In the genomic region with DNA sequence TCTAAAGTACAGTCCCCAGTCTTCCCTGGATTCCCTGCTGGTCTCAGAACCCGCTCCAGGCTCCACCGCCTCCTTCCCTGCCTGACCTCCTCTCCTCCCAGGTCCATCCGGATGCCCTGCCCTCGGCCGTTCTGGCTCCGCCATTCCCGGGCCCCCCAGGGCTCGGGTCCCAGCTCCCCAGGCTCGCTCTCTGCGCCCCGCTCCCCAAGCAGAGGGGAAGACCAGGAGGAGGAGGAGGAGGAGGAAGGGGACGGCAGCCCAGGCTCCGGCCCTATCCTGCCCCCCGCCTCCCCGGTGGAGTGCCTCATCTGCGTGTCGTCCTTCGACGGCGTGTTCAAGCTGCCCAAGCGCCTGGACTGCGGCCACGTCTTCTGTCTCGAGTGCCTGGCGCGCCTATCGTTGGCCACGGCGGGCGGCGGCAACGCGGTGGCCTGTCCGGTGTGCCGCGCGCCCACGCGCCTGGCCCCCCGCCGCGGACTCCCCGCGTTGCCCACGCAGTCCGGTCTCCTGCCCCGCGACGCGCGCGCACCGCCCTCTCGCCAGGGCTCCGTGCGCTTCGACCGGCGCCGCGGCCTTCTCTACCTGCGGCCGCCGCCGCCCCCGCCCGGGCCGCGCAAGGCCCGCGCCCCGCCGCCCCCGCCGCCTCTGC, we compare ENCODE assay signal across 15 cellular contexts. TPM values are rescaled to one million over a fixed set of nuclear protein-coding genes. Genes with fewer than 3 reads are reported as not detected.
DNase-seq lines count a peak whose midpoint lies in the region; FAIRE-seq and TF ChIP-seq lines count a peak whose summit lies in the region.
"Had no signal": no experiment of that assay in that cellular context is flagged by ENCODE, and none has a peak within 500 bp of the region (broad histone marks: within the 10 kb centered on the region; RNA-seq: fewer than 3 reads in every experiment).

No MANE protein-coding gene starts in this region.

- H2AFZ ChIP-seq in H1 (ENCODE audit: low read length): no peak overlapping the region

- H2BK12ac ChIP-seq in H1 (ENCODE audit: low read depth, low read length): no peak overlapping the region

- no peak overlapping the region for H4K91ac ChIP-seq in H1 (replicated peaks; ENCODE audit: insufficient read length, low read length)

- H2BK5ac ChIP-seq in H1 (ENCODE audit: low read depth, low read length): no peak overlapping the region

- no peak for FAIRE-seq in H1 (lab: Jason Lieb, UNC)

- H3K4me3 ChIP-seq in H1 (ENCODE audit: extremely low read depth in 1 of 4, insufficient read depth in 2 of 4, low read depth in 3 of 4, low read length in 4 of 4): peak overlapping the region; percentile 6 to 67 (median 36)

- H2BK15ac ChIP-seq in H1 (ENCODE audit: low read length): no peak overlapping the region

- H3K27me3 ChIP-seq in H1 (replicated peaks in 1 of 4; ENCODE audit: control insufficient read depth in 3 of 4, extremely low read depth in 1 of 4, insufficient read depth in 3 of 4, low read length in 3 of 4): peaks cover 3 to 17% (median 11%) of the 10 kb centered on the region in 4 experiments; a peak in 6 of 7 replicates

- H2AK5ac ChIP-seq in H1 (ENCODE audit: low read depth, low read length): no peak overlapping the region

- TF ChIP-seq RAD21 in H1 (IDR thresholded peaks at IDR 0.05 in 1 of 2, conservative IDR thresholded peaks at IDR 0.05 in 1 of 2; ENCODE audit: low read depth in 2 of 2, low read length in 2 of 2): no peak

- POLR2A ChIA-PET in H1 (lab: Charles Lee; ENCODE audit: partially characterized antibody): interaction anchor here (0.6 to 7.2 kb wide), 16 partner anchors 9 to 206 kb away, joined by 3 to 78 read pairs (median 7); a partner anchor contains a TSS

- no peak for TF ChIP-seq CTCF in Calu3 (IDR thresholded peaks at IDR 0.05; ENCODE audit: unreplicated experiment)
- TF ChIP-seq CTCF in HFFc6 (IDR thresholded peaks at IDR 0.05): no peak
- no peak for TF ChIP-seq CTCF in H1 (IDR thresholded peaks at IDR 0.05; ENCODE audit: control extremely low read depth in 1 of 3, insufficient read depth in 1 of 3, low read depth in 1 of 3, low read length in 3 of 3)
- no peak for TF ChIP-seq CTCF in neural crest cell (conservative IDR thresholded peaks at IDR 0.05)

- no peak for TF ChIP-seq POLR2A in H1 (IDR thresholded peaks at IDR 0.05; ENCODE audit: control extremely low read depth in 1 of 2, low read depth in 2 of 2, low read length in 2 of 2)

- H3K27me3 Mint-ChIP-seq in Calu3 (ENCODE audit: unreplicated experiment): peaks cover 13% of the 10 kb centered on the region
- peaks cover 7% of the 10 kb centered on the region; the same call in 1 of the 2 replicates for H3K27me3 Mint-ChIP-seq in HFFc6 (ENCODE audit: insufficient read depth)
- peaks cover 25% of the 10 kb centered on the region for H3K27me3 Mint-ChIP-seq in neural crest cell (ENCODE audit: low read depth)
- peaks cover 5% of the 10 kb centered on the region for H3K27me3 Mint-ChIP-seq in activated T-helper 2 cell treated with anti-CD3 and anti-CD28 coated beads, Interferon-gamma antibody, Interleukin-2, Interleukin-4, amounts not matched to agents 10 μg/mL and 5 μg/mL and 100 μg/mL, durations not matched to agents 14 hours and 24 hours and 36 hours (ENCODE audit: low read depth)
- H3K27me3 Mint-ChIP-seq: activated T-helper 17 cell treated with anti-CD3 and anti-CD28 coated beads, Interleukin-2, amount 50 U/mL, for 72 hours had no signal

- peaks cover 12% of the 10 kb centered on the region for H3K23me2 ChIP-seq in H1 (ENCODE audit: low read depth, low read length)

- peaks cover 12 to 15% of the 10 kb centered on the region in 2 experiments for H4K20me1 ChIP-seq in H1 (replicated peaks in 1 of 2; ENCODE audit: control insufficient read depth in 1 of 2, insufficient read depth in 2 of 2, low read length in 2 of 2)

- no peak overlapping the region for H3K27ac ChIP-seq in H1 (ENCODE audit: low read depth, low read length)

- CTCF ChIA-PET in Calu3 (lab: Charles Lee) (no interaction called here), H1 (lab: Charles Lee; ENCODE audit: partially characterized antibody) (interaction anchor here (0.9 kb wide), 1 partner anchor 99 kb away, joined by 3 read pairs; no protein-coding TSS in a partner anchor)

- H2BK120ac ChIP-seq in H1 (replicated peaks; ENCODE audit: low read depth, low read length): no peak overlapping the region

- H3K27ac Mint-ChIP-seq in Calu3 (ENCODE audit: unreplicated experiment) (peak overlapping the region; percentile 93), HFFc6 (peak overlapping the region; percentile 54; the same call in 1 of the 2 replicates), neural crest cell (ENCODE audit: unreplicated experiment) (no peak overlapping the region)
- H3K27ac Mint-ChIP-seq in activated T-helper 2 cell treated with anti-CD3 and anti-CD28 coated beads, Interferon-gamma antibody, Interleukin-2, Interleukin-4, amounts not matched to agents 10 μg/mL and 5 μg/mL and 100 μg/mL, durations not matched to agents 14 hours and 24 hours and 36 hours: no peak overlapping the region
- H3K27ac Mint-ChIP-seq: activated T-helper 17 cell treated with anti-CD3 and anti-CD28 coated beads, Interleukin-2, amount 50 U/mL, for 72 hours; stimulated activated naive CD8-positive, alpha-beta T cell treated with anti-CD3 and anti-CD28 coated beads, Interleukin-15, Interleukin-2, amounts not matched to agents 100 ng/mL and 50 ng/mL, for 24 hours had no signal

- TF ChIP-seq EP300 in H1 (IDR thresholded peaks at IDR 0.05; ENCODE audit: borderline replicate concordance in 1 of 2, low read depth in 2 of 2, low read length in 2 of 2): no peak

- no TSS peak for BruUV-seq in Calu3 (replicated peaks; lab: Mats Ljungman, UMichigan)

- H3K4me1 ChIP-seq in H1 (replicated peaks in 1 of 4; ENCODE audit: control insufficient read depth in 3 of 4, insufficient read depth in 4 of 4, low read length in 3 of 4): peaks cover 0 to 27% (median 17%) of the 10 kb centered on the region in 4 experiments; a peak in 5 of 7 replicates

- peak overlapping the region in 1 of 4 experiments; percentile 38; a peak in 2 of 7 replicates for H3K9ac ChIP-seq in H1 (replicated peaks in 1 of 4; ENCODE audit: extremely low read depth in 1 of 4, low read depth in 3 of 4, low read length in 3 of 4)

- no peak overlapping the region for H2BK20ac ChIP-seq in H1 (ENCODE audit: low read length)

- H3K14ac ChIP-seq in H1 (ENCODE audit: insufficient read length): no peak overlapping the region

- peaks cover 2% of the 10 kb centered on the region; the same call in 1 of the 2 replicates for H3K79me1 ChIP-seq in H1 (ENCODE audit: low read depth, low read length)

- 2% methylated on average over 23 of the region's 75 CpGs; no CpG with 5 or more reads in 1 of the 2 experiments for WGBS in H1 (ENCODE audit: extremely low coverage in 1 of 2, insufficient coverage in 1 of 2, insufficient read length in 1 of 2, insufficient replicate concordance in 2 of 2, low coverage in 1 of 2, low lambda C conversion rate in 2 of 2, missing lambda C conversion rate in 1 of 2), 2 experiments

- intact Hi-C loops in Calu3 (cut with micrococcal nuclease; ENCODE audit: unreplicated experiment): no loop called here
- intact Hi-C loops in activated T-helper 2 cell treated with anti-CD3 and anti-CD28 coated beads, Interferon-gamma antibody, Interleukin-2, Interleukin-4, amounts not matched to agents 10 μg/mL and 5 μg/mL and 100 μg/mL, durations not matched to agents 14 hours and 24 hours and 36 hours (cut with micrococcal nuclease): no loop called here

- H3K18ac ChIP-seq in H1 (ENCODE audit: extremely low read depth, low read length): peak overlapping the region; percentile 60

- DNase-seq in Calu3 (no peak), HFFc6 (no peak), H1 (ENCODE audit: low read depth in 1 of 2, low spot score in 2 of 2) (peak in 1 of 2 experiments; percentile 82), neural crest cell (ENCODE audit: low read depth, low spot score) (no peak), NOMO-1 treated with dmso at 0.1 percent for 144 hours (lab: John Stamatoyannopoulos, UW; ENCODE audit: unreplicated experiment) (no peak)
- no peak for DNase-seq in central memory CD4-positive, alpha-beta T cell
- DNase-seq in activated T-helper 2 cell treated with anti-CD3 and anti-CD28 coated beads, Interferon-gamma antibody, Interleukin-2, Interleukin-4, amounts not matched to agents 10 μg/mL and 5 μg/mL and 100 μg/mL, durations not matched to agents 14 hours and 24 hours and 36 hours (ENCODE audit: low spot score): no peak
- no peak for DNase-seq in effector CD8-positive, alpha-beta T cell (lab: John Stamatoyannopoulos, UW)
- DNase-seq: cortex of kidney, glutamatergic neuron, NCI-H2081 had no signal

- H3K79me2 ChIP-seq in H1 (ENCODE audit: control insufficient read depth in 1 of 2, insufficient read depth in 2 of 2, low read length in 2 of 2): peaks cover 0 to 4% of the 10 kb centered on the region in 2 experiments; a peak in 1 of 4 replicates

- H4K8ac ChIP-seq in H1 (ENCODE audit: extremely low read depth, insufficient read depth, low read length): peak overlapping the region; percentile 78; the same call in 1 of the 2 replicates

- peak overlapping the region; percentile 62 for H3K4me3 Mint-ChIP-seq in Calu3 (ENCODE audit: low read depth, unreplicated experiment)
- H3K4me3 Mint-ChIP-seq in HFFc6: no peak overlapping the region
- peak overlapping the region; percentile 74 for H3K4me3 Mint-ChIP-seq in neural crest cell
- no peak overlapping the region for H3K4me3 Mint-ChIP-seq in activated T-helper 2 cell treated with anti-CD3 and anti-CD28 coated beads, Interferon-gamma antibody, Interleukin-2, Interleukin-4, amounts not matched to agents 10 μg/mL and 5 μg/mL and 100 μg/mL, durations not matched to agents 14 hours and 24 hours and 36 hours (ENCODE audit: low read depth)
- H3K4me3 Mint-ChIP-seq: activated T-helper 17 cell treated with anti-CD3 and anti-CD28 coated beads, Interleukin-2, amount 50 U/mL, for 72 hours; stimulated activated naive CD8-positive, alpha-beta T cell treated with anti-CD3 and anti-CD28 coated beads, Interleukin-15, Interleukin-2, amounts not matched to agents 100 ng/mL and 50 ng/mL, for 24 hours had no signal

- no peaks in the 10 kb centered on the region for H3K9me3 Mint-ChIP-seq in Calu3 (ENCODE audit: low read depth, unreplicated experiment)
- no peaks in the 10 kb centered on the region for H3K9me3 Mint-ChIP-seq in HFFc6
- H3K9me3 Mint-ChIP-seq in neural crest cell: no peaks in the 10 kb centered on the region
- no peaks in the 10 kb centered on the region for H3K9me3 Mint-ChIP-seq in activated T-helper 2 cell treated with anti-CD3 and anti-CD28 coated beads, Interferon-gamma antibody, Interleukin-2, Interleukin-4, amounts not matched to agents 10 μg/mL and 5 μg/mL and 100 μg/mL, durations not matched to agents 14 hours and 24 hours and 36 hours
- H3K9me3 Mint-ChIP-seq: activated T-helper 17 cell treated with anti-CD3 and anti-CD28 coated beads, Interleukin-2, amount 50 U/mL, for 72 hours; stimulated activated naive CD8-positive, alpha-beta T cell treated with anti-CD3 and anti-CD28 coated beads, Interleukin-15, Interleukin-2, amounts not matched to agents 100 ng/mL and 50 ng/mL, for 24 hours had no signal

- H3K36me3 ChIP-seq in H1 (ENCODE audit: control insufficient read depth in 2 of 4, insufficient read depth in 4 of 4, low read length in 3 of 4): peaks cover 12 to 34% (median 26%) of the 10 kb centered on the region in 4 experiments

- H3K4me2 ChIP-seq in H1 (ENCODE audit: insufficient read depth in 1 of 2, low read depth in 2 of 2, low read length in 2 of 2): peak overlapping the region; percentile 63 to 83

- H4K5ac ChIP-seq in H1 (ENCODE audit: insufficient read length, low read depth, low read length): no peak overlapping the region

- H3K4ac ChIP-seq in H1 (replicated peaks; ENCODE audit: insufficient read length, low read depth, low read length): no peak overlapping the region

- no peak overlapping the region for H3K56ac ChIP-seq in H1 (replicated peaks; ENCODE audit: insufficient read length, low read depth, low read length)

- H3K36me3 Mint-ChIP-seq in Calu3 (ENCODE audit: insufficient read depth, unreplicated experiment) (peaks cover 74% of the 10 kb centered on the region), HFFc6 (ENCODE audit: low read depth) (peaks cover 22% of the 10 kb centered on the region), neural crest cell (ENCODE audit: low read depth) (peaks cover 14% of the 10 kb centered on the region)
- peaks cover 44% of the 10 kb centered on the region for H3K36me3 Mint-ChIP-seq in activated T-helper 2 cell treated with anti-CD3 and anti-CD28 coated beads, Interferon-gamma antibody, Interleukin-2, Interleukin-4, amounts not matched to agents 10 μg/mL and 5 μg/mL and 100 μg/mL, durations not matched to agents 14 hours and 24 hours and 36 hours (ENCODE audit: low read depth)

- no peaks in the 10 kb centered on the region for H3K9me3 ChIP-seq in H1 (ENCODE audit: insufficient read depth in 2 of 2, low read depth in 1 of 2, low read length in 1 of 2)

- H3K4me1 Mint-ChIP-seq in Calu3 (ENCODE audit: low read depth, unreplicated experiment) (peaks cover 44% of the 10 kb centered on the region), HFFc6 (ENCODE audit: low read depth) (peaks cover 19% of the 10 kb centered on the region), neural crest cell (peaks cover 22% of the 10 kb centered on the region)
- H3K4me1 Mint-ChIP-seq in activated T-helper 2 cell treated with anti-CD3 and anti-CD28 coated beads, Interferon-gamma antibody, Interleukin-2, Interleukin-4, amounts not matched to agents 10 μg/mL and 5 μg/mL and 100 μg/mL, durations not matched to agents 14 hours and 24 hours and 36 hours (ENCODE audit: low read depth): peaks cover 5% of the 10 kb centered on the region

- no peak overlapping the region for H3K23ac ChIP-seq in H1 (ENCODE audit: insufficient read length)

RNA-seq across cellular contexts. Expression of a gene that starts 0.6 kb away (rescaled TPM):
- total RNA-seq in Calu3 (2022): 0.51 and 0.61 TPM in 2 replicates
- total RNA-seq in HFFc6 (2021; fragmentation: NEBNext Ultra II Directional; extraction: Animal tissue kit (Norgen Biotek cat#: 25700)): under 1 TPM in 2 of 6 experiments, not detected in 4; 0.26 to 0.39 TPM
- total RNA-seq in H1 (2021; fragmentation: NEBNext Ultra II Directional; extraction: Animal tissue kit (Norgen Biotek cat#: 25700)): 1.0 and 1.2 TPM in 2 replicates
- 0.17 TPM in 2 replicates for polyA plus RNA-seq in H1 (2011; rRNA removed)
- 0.40 TPM for polyA plus RNA-seq in H1 (2011; cell fraction: cytosol; rRNA removed)
- 0.97 TPM for polyA plus RNA-seq in H1 (2011; cell fraction: nucleus; rRNA removed)
- polyA plus RNA-seq in H1 (2012, experiment 1 of 2): 0.39 TPM in 1 of 4 replicates, not detected in the others
- polyA plus RNA-seq in H1 (2012, experiment 2 of 2): not detected
- 0.26 TPM for polyA plus RNA-seq in H1 (2013, experiment 1 of 2)
- polyA plus RNA-seq in H1 (2013, experiment 2 of 2): 0.26 TPM
- polyA minus RNA-seq in H1 (2011; rRNA and poly(A)+ RNA removed): not detected in 2 replicates
- polyA minus RNA-seq in H1 (2011; cell fraction: cytosol; rRNA and poly(A)+ RNA removed): not detected
- polyA minus RNA-seq in H1 (2011; cell fraction: nucleus; rRNA and poly(A)+ RNA removed): 2.3 TPM
- 1.5 and 1.6 TPM in 2 replicates for total RNA-seq in neural crest cell
- total RNA-seq in activated T-helper 2 cell treated with anti-CD3 and anti-CD28 coated beads, Interferon-gamma antibody, Interleukin-2, Interleukin-4, amounts not matched to agents 10 μg/mL and 5 μg/mL and 100 μg/mL, durations not matched to agents 14 hours and 24 hours and 36 hours: 0.57 and 0.91 TPM in 2 replicates
- total RNA-seq: myocyte, RPMI7951 had no signal

RNA-seq across cellular contexts. Expression of a gene that starts 9.0 kb away (rescaled TPM):
- total RNA-seq in Calu3 (2022): 971 and 1,079 TPM in 2 replicates
- 1,000 to 10,000 TPM in 4 of 6 experiments, 100 to 1,000 TPM in 2; 958 to 1,072 (median 1,017) TPM for total RNA-seq in HFFc6 (2021; fragmentation: NEBNext Ultra II Directional; extraction: Animal tissue kit (Norgen Biotek cat#: 25700))
- 1,554 and 1,557 TPM in 2 replicates for total RNA-seq in H1 (2021; fragmentation: NEBNext Ultra II Directional; extraction: Animal tissue kit (Norgen Biotek cat#: 25700))
- 5,731 and 5,910 TPM in 2 replicates for polyA plus RNA-seq in H1 (2011; rRNA removed)
- polyA plus RNA-seq in H1 (2011; cell fraction: cytosol; rRNA removed): 4,964 TPM
- 4,758 TPM for polyA plus RNA-seq in H1 (2011; cell fraction: nucleus; rRNA removed)
- polyA plus RNA-seq in H1 (2012, experiment 1 of 2): 1,384 to 2,769 TPM (median 2,624 TPM) in 4 replicates
- polyA plus RNA-seq in H1 (2012, experiment 2 of 2): 4,606 TPM
- polyA plus RNA-seq in H1 (2013, experiment 1 of 2): 1,774 TPM
- polyA plus RNA-seq in H1 (2013, experiment 2 of 2): 1,569 TPM
- polyA minus RNA-seq in H1 (2011; rRNA and poly(A)+ RNA removed): 2,194 and 2,867 TPM in 2 replicates
- polyA minus RNA-seq in H1 (2011; cell fraction: cytosol; rRNA and poly(A)+ RNA removed): 1,050 TPM
- 966 TPM for polyA minus RNA-seq in H1 (2011; cell fraction: nucleus; rRNA and poly(A)+ RNA removed)
- total RNA-seq in neural crest cell: 1,209 and 1,215 TPM in 2 replicates
- total RNA-seq in activated T-helper 2 cell treated with anti-CD3 and anti-CD28 coated beads, Interferon-gamma antibody, Interleukin-2, Interleukin-4, amounts not matched to agents 10 μg/mL and 5 μg/mL and 100 μg/mL, durations not matched to agents 14 hours and 24 hours and 36 hours: 1,217 and 1,244 TPM in 2 replicates

RNA-seq across cellular contexts. Expression of a gene that starts 12.3 kb away (rescaled TPM):
- total RNA-seq in Calu3 (2022) (21.8 and 23.4 TPM in 2 replicates), neural crest cell (28.4 and 31.1 TPM in 2 replicates)
- total RNA-seq in HFFc6 (2021; fragmentation: NEBNext Ultra II Directional; extraction: Animal tissue kit (Norgen Biotek cat#: 25700)): 10 to 100 TPM; 13.3 to 15.0 (median 14.0) TPM
- total RNA-seq in H1 (2021; fragmentation: NEBNext Ultra II Directional; extraction: Animal tissue kit (Norgen Biotek cat#: 25700)): 4.5 and 5.2 TPM in 2 replicates
- 2.5 and 2.7 TPM in 2 replicates for polyA plus RNA-seq in H1 (2011; rRNA removed)
- 3.1 TPM for polyA plus RNA-seq in H1 (2011; cell fraction: cytosol; rRNA removed)
- polyA plus RNA-seq in H1 (2011; cell fraction: nucleus; rRNA removed): 4.3 TPM
- 2.9 to 4.4 TPM (median 3.7 TPM) in 4 replicates for polyA plus RNA-seq in H1 (2012, experiment 1 of 2)
- polyA plus RNA-seq in H1 (2012, experiment 2 of 2): 1.5 TPM
- 2.4 TPM for polyA plus RNA-seq in H1 (2013, experiment 1 of 2)
- polyA plus RNA-seq in H1 (2013, experiment 2 of 2): 2.7 TPM
- polyA minus RNA-seq in H1 (2011; rRNA and poly(A)+ RNA removed): 4.9 and 5.9 TPM in 2 replicates
- 2.1 TPM for polyA minus RNA-seq in H1 (2011; cell fraction: cytosol; rRNA and poly(A)+ RNA removed)
- 3.0 TPM for polyA minus RNA-seq in H1 (2011; cell fraction: nucleus; rRNA and poly(A)+ RNA removed)
- 11.2 and 12.2 TPM in 2 replicates for total RNA-seq in activated T-helper 2 cell treated with anti-CD3 and anti-CD28 coated beads, Interferon-gamma antibody, Interleukin-2, Interleukin-4, amounts not matched to agents 10 μg/mL and 5 μg/mL and 100 μg/mL, durations not matched to agents 14 hours and 24 hours and 36 hours

RNA-seq across cellular contexts. Expression of a gene that starts 15.3 kb away (rescaled TPM):
- total RNA-seq in Calu3 (2022): 0.47 and 0.81 TPM in 2 replicates
- 1 to 10 TPM in 2 of 6 experiments, under 1 TPM in 4; 0.63 to 1.3 (median 0.75) TPM for total RNA-seq in HFFc6 (2021; fragmentation: NEBNext Ultra II Directional; extraction: Animal tissue kit (Norgen Biotek cat#: 25700))
- 1.9 and 2.7 TPM in 2 replicates for total RNA-seq in H1 (2021; fragmentation: NEBNext Ultra II Directional; extraction: Animal tissue kit (Norgen Biotek cat#: 25700))
- polyA plus RNA-seq in H1 (2011; rRNA removed): 3.3 and 6.6 TPM in 2 replicates
- 4.1 TPM for polyA plus RNA-seq in H1 (2011; cell fraction: cytosol; rRNA removed)
- 4.7 TPM for polyA plus RNA-seq in H1 (2011; cell fraction: nucleus; rRNA removed)
- 2.4 to 3.5 TPM (median 2.8 TPM) in 4 replicates for polyA plus RNA-seq in H1 (2012, experiment 1 of 2)
- polyA plus RNA-seq in H1 (2012, experiment 2 of 2): 3.7 TPM
- polyA plus RNA-seq in H1 (2013, experiment 1 of 2): 1.5 TPM
- 1.5 TPM for polyA plus RNA-seq in H1 (2013, experiment 2 of 2)
- 0.27 and 0.54 TPM in 2 replicates for polyA minus RNA-seq in H1 (2011; rRNA and poly(A)+ RNA removed)
- polyA minus RNA-seq in H1 (2011; cell fraction: cytosol; rRNA and poly(A)+ RNA removed): 2.3 TPM
- polyA minus RNA-seq in H1 (2011; cell fraction: nucleus; rRNA and poly(A)+ RNA removed): 1.8 TPM
- 4.5 and 5.0 TPM in 2 replicates for total RNA-seq in neural crest cell
- 1.1 and 1.5 TPM in 2 replicates for total RNA-seq in activated T-helper 2 cell treated with anti-CD3 and anti-CD28 coated beads, Interferon-gamma antibody, Interleukin-2, Interleukin-4, amounts not matched to agents 10 μg/mL and 5 μg/mL and 100 μg/mL, durations not matched to agents 14 hours and 24 hours and 36 hours

RNA-seq across cellular contexts. Expression of a gene that starts 33.6 kb away (rescaled TPM):
- total RNA-seq in Calu3 (2022): 2.4 and 3.1 TPM in 2 replicates
- total RNA-seq in HFFc6 (2021; fragmentation: NEBNext Ultra II Directional; extraction: Animal tissue kit (Norgen Biotek cat#: 25700)): under 1 TPM; 0.16 to 0.35 (median 0.27) TPM
- 0.93 and 1.0 TPM in 2 replicates for total RNA-seq in H1 (2021; fragmentation: NEBNext Ultra II Directional; extraction: Animal tissue kit (Norgen Biotek cat#: 25700))
- 1.4 and 2.0 TPM in 2 replicates for polyA plus RNA-seq in H1 (2011; rRNA removed)
- polyA plus RNA-seq in H1 (2011; cell fraction: cytosol; rRNA removed): 1.4 TPM
- polyA plus RNA-seq in H1 (2011; cell fraction: nucleus; rRNA removed): 6.2 TPM
- polyA plus RNA-seq in H1 (2012, experiment 1 of 2): 1.7 to 2.7 TPM (median 2.4 TPM) in 4 replicates
- polyA plus RNA-seq in H1 (2012, experiment 2 of 2): 1.5 TPM
- 0.45 TPM for polyA plus RNA-seq in H1 (2013, experiment 1 of 2)
- polyA plus RNA-seq in H1 (2013, experiment 2 of 2): 0.31 TPM
- 1.0 and 1.7 TPM in 2 replicates for polyA minus RNA-seq in H1 (2011; rRNA and poly(A)+ RNA removed)
- polyA minus RNA-seq in H1 (2011; cell fraction: cytosol; rRNA and poly(A)+ RNA removed): 2.5 TPM
- 1.7 TPM for polyA minus RNA-seq in H1 (2011; cell fraction: nucleus; rRNA and poly(A)+ RNA removed)
- 8.4 and 9.1 TPM in 2 replicates for total RNA-seq in neural crest cell
- 0.76 and 2.2 TPM in 2 replicates for total RNA-seq in activated T-helper 2 cell treated with anti-CD3 and anti-CD28 coated beads, Interferon-gamma antibody, Interleukin-2, Interleukin-4, amounts not matched to agents 10 μg/mL and 5 μg/mL and 100 μg/mL, durations not matched to agents 14 hours and 24 hours and 36 hours

Comparison
In these comparisons a context has a peak if more than half of its experiments do, and no peak if none do; other contexts are left out.
1. H3K27ac Mint-ChIP-seq: peak in Calu3 (single experiment) and HFFc6 (single experiment); none in neural crest cell (single experiment) and activated T-helper 2 cell treated with anti-CD3 and anti-CD28 coated beads, Interferon-gamma antibody, Interleukin-2, Interleukin-4, amounts not matched to agents 10 μg/mL and 5 μg/mL and 100 μg/mL, durations not matched to agents 14 hours and 24 hours and 36 hours (single experiment).
2. H3K4me3 Mint-ChIP-seq: peak in Calu3 (single experiment) and neural crest cell (single experiment); none in HFFc6 (single experiment) and activated T-helper 2 cell treated with anti-CD3 and anti-CD28 coated beads, Interferon-gamma antibody, Interleukin-2, Interleukin-4, amounts not matched to agents 10 μg/mL and 5 μg/mL and 100 μg/mL, durations not matched to agents 14 hours and 24 hours and 36 hours (single experiment).